Comparison of ENCODE assay signal across 15 cellular contexts in the genomic region with DNA sequence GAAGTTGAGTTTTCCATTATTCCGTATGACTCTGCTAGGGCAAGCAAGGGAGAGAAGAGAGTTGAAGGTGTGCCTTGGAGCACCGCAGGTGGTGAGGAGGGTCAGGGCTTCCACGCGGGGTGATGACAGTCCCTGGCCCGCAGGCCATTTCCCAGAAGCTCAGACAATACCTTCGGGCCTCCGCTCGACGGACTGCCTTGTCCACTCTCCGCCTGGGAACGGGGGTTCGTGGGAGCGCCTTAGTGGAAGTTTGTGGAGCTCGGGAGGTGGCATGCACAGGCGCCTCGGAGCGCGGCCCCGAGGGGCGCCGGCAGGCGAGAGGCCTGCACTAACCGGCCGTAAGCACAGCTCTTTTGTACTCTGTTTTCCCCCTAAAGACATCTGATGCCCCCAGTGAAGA.
DNase-seq lines count a peak whose midpoint lies in the region; ATAC-seq, FAIRE-seq and TF ChIP-seq lines count a peak whose summit lies in the region.
"Had no signal": no experiment of that assay in that cellular context is flagged by ENCODE, and none has a peak within 500 bp of the region (broad histone marks: within the 10 kb centered on the region; RNA-seq: fewer than 3 reads in every experiment).

No MANE protein-coding gene starts in this region.

- intact Hi-C loops in psoas muscle (cut with DNase I): no loop called here

- no peak overlapping the region for H3K18ac ChIP-seq in H1 (ENCODE audit: extremely low read depth, low read length)

- ATAC-seq in psoas muscle: no peak

- H3K4me3 Mint-ChIP-seq in CD8-positive, alpha-beta memory T cell: peak overlapping the region in 5 of 7 donors; percentile 40 to 73 (median 68)
- H3K4me3 Mint-ChIP-seq: H9 had no signal

- H2BK5ac ChIP-seq in H1 (ENCODE audit: low read depth, low read length): no peak overlapping the region

- no peaks in the 10 kb centered on the region for H3K79me2 ChIP-seq in ACC112 (ENCODE audit: control insufficient read depth, insufficient read depth, low read length, unreplicated experiment)
- H3K79me2 ChIP-seq in H1 (ENCODE audit: control insufficient read depth in 1 of 2, insufficient read depth in 2 of 2, low read length in 2 of 2): no peaks in the 10 kb centered on the region

- no peak overlapping the region for H2BK120ac ChIP-seq in H1 (replicated peaks; ENCODE audit: low read depth, low read length)

- H3K4me1 Mint-ChIP-seq in CD8-positive, alpha-beta memory T cell: peaks cover 2 to 8% (median 8%) of the 10 kb centered on the region in 3 donors
- H3K4me1 Mint-ChIP-seq: H9 had no signal

- TF ChIP-seq CTCF in H1 (IDR thresholded peaks at IDR 0.05; ENCODE audit: control extremely low read depth in 1 of 3, insufficient read depth in 1 of 3, low read depth in 1 of 3, low read length in 3 of 3) (no peak), psoas muscle (IDR thresholded peaks at IDR 0.05) (no peak)

- H2BK20ac ChIP-seq in H1 (ENCODE audit: low read length): no peak overlapping the region

- H2AK5ac ChIP-seq in H1 (ENCODE audit: low read depth, low read length): no peak overlapping the region

- no peaks in the 10 kb centered on the region for H4K20me1 ChIP-seq in H1 (replicated peaks in 1 of 2; ENCODE audit: control insufficient read depth in 1 of 2, insufficient read depth in 2 of 2, low read length in 2 of 2)

- H3K23ac ChIP-seq in H1 (ENCODE audit: insufficient read length): no peak overlapping the region

- TF ChIP-seq EP300 in H1 (IDR thresholded peaks at IDR 0.05; ENCODE audit: borderline replicate concordance in 1 of 2, low read depth in 2 of 2, low read length in 2 of 2): no peak

- peak overlapping the region; percentile 68; a peak in 3 of 4 replicates for H3K4me2 ChIP-seq in H1 (ENCODE audit: insufficient read depth in 1 of 2, low read depth in 2 of 2, low read length in 2 of 2)

- TF ChIP-seq RAD21 in H1 (IDR thresholded peaks at IDR 0.05 in 1 of 2, conservative IDR thresholded peaks at IDR 0.05 in 1 of 2; ENCODE audit: low read depth in 2 of 2, low read length in 2 of 2): no peak

- H2AFZ ChIP-seq in ACC112 (ENCODE audit: low read length, unreplicated experiment): peak overlapping the region; percentile 90
- peak overlapping the region; percentile 47; the same call in 1 of the 2 replicates for H2AFZ ChIP-seq in H1 (ENCODE audit: low read length)

- H2BK15ac ChIP-seq in H1 (ENCODE audit: low read length): no peak overlapping the region

- peak overlapping the region in 1 of 8 donors; percentile 93 for H3K27ac Mint-ChIP-seq in CD8-positive, alpha-beta memory T cell
- H3K27ac Mint-ChIP-seq: H9 had no signal

- CTCF ChIA-PET in CD8-positive, alpha-beta memory T cell (lab: Charles Lee): interaction anchor here (1.1 to 2.0 kb wide), 3 partner anchors 9 to 270 kb away, joined by 3 to 9 read pairs (median 8); no protein-coding TSS in a partner anchor
- CTCF ChIA-PET in H1 (lab: Charles Lee; ENCODE audit: partially characterized antibody): interaction anchor here (0.8 to 4.1 kb wide), 6 partner anchors 10 to 64 kb away, joined by 3 to 48 read pairs (median 4); no protein-coding TSS in a partner anchor

- TF ChIP-seq POLR2A in H1 (IDR thresholded peaks at IDR 0.05; ENCODE audit: control extremely low read depth in 1 of 2, low read depth in 2 of 2, low read length in 2 of 2): no peak

- H3K14ac ChIP-seq in H1 (ENCODE audit: insufficient read length): no peak overlapping the region

- H3K4me1 ChIP-seq in ACC112 (ENCODE audit: control insufficient read depth, insufficient read depth, low read length, unreplicated experiment) (peaks cover 9% of the 10 kb centered on the region), H1 (replicated peaks in 1 of 4; ENCODE audit: control insufficient read depth in 3 of 4, insufficient read depth in 4 of 4, low read length in 3 of 4) (peaks cover 0 to 5% (median under 1%) of the 10 kb centered on the region in 4 experiments; a peak in 1 of 7 replicates), psoas muscle (peaks cover 6% of the 10 kb centered on the region)
- H3K4me1 ChIP-seq in CD8-positive, alpha-beta memory T cell (ENCODE audit: insufficient read depth, low read length): no peaks in the 10 kb centered on the region

- H3K9me3 ChIP-seq in CD8-positive, alpha-beta memory T cell (ENCODE audit: low read length): no peaks in the 10 kb centered on the region
- H3K9me3 ChIP-seq in H1 (ENCODE audit: insufficient read depth in 2 of 2, low read depth in 1 of 2, low read length in 1 of 2) (peaks cover 0 to 7% of the 10 kb centered on the region in 2 experiments; a peak in 1 of 4 replicates), psoas muscle (no peaks in the 10 kb centered on the region)
- H3K9me3 ChIP-seq: gastroesophageal sphincter, neutrophil had no signal

- peaks cover 10 to 38% of the 10 kb centered on the region in 2 donors for H3K27me3 Mint-ChIP-seq in CD8-positive, alpha-beta memory T cell

- peak overlapping the region; percentile 87 for H3K4me3 ChIP-seq in ACC112 (ENCODE audit: low read depth, low read length)
- no peak overlapping the region for H3K4me3 ChIP-seq in CD8-positive, alpha-beta memory T cell (ENCODE audit: low read length)
- peak overlapping the region in 1 of 4 experiments; percentile 49; a peak in 3 of 8 replicates for H3K4me3 ChIP-seq in H1 (ENCODE audit: extremely low read depth in 1 of 4, insufficient read depth in 2 of 4, low read depth in 3 of 4, low read length in 4 of 4)
- H3K4me3 ChIP-seq in psoas muscle: peak overlapping the region; percentile 62

- H3K27me3 ChIP-seq in ACC112 (ENCODE audit: insufficient read depth, low read length) (no peaks in the 10 kb centered on the region), H1 (replicated peaks in 1 of 4; ENCODE audit: control insufficient read depth in 3 of 4, extremely low read depth in 1 of 4, insufficient read depth in 3 of 4, low read length in 3 of 4) (peaks cover 2 to 28% (median 23%) of the 10 kb centered on the region in 4 experiments), psoas muscle (ENCODE audit: insufficient read depth in 3 of 3, low read length in 2 of 3) (no peaks in the 10 kb centered on the region)
- peaks cover 7% of the 10 kb centered on the region for H3K27me3 ChIP-seq in CD8-positive, alpha-beta memory T cell (ENCODE audit: insufficient read depth, low read length, poor library complexity, severe bottlenecking)
- H3K27me3 ChIP-seq: gastroesophageal sphincter had no signal

- H4K91ac ChIP-seq in H1 (replicated peaks; ENCODE audit: insufficient read length, low read length): no peak overlapping the region

- H3K27ac ChIP-seq in ACC112 (ENCODE audit: low read depth, low read length) (no peak overlapping the region), H1 (ENCODE audit: low read depth, low read length) (no peak overlapping the region), psoas muscle (no peak overlapping the region)
- no peak overlapping the region for H3K27ac ChIP-seq in CD8-positive, alpha-beta memory T cell (ENCODE audit: low read depth, low read length)
- H3K27ac ChIP-seq: neutrophil had no signal

- H3K36me3 ChIP-seq in ACC112 (ENCODE audit: insufficient read depth, low read length) (no peaks in the 10 kb centered on the region), H1 (ENCODE audit: control insufficient read depth in 2 of 4, insufficient read depth in 4 of 4, low read length in 3 of 4) (no peaks in the 10 kb centered on the region; a peak in 1 of 8 replicates), psoas muscle (ENCODE audit: insufficient read depth in 1 of 2, low read depth in 1 of 2) (no peaks in the 10 kb centered on the region)
- H3K36me3 ChIP-seq in CD8-positive, alpha-beta memory T cell (ENCODE audit: insufficient read depth, low read length): no peaks in the 10 kb centered on the region
- H3K36me3 ChIP-seq: gastroesophageal sphincter, neutrophil had no signal

- no peaks in the 10 kb centered on the region for H3K79me1 ChIP-seq in H1 (ENCODE audit: low read depth, low read length)

- H3K9ac ChIP-seq in H1 (replicated peaks in 1 of 4; ENCODE audit: extremely low read depth in 1 of 4, low read depth in 3 of 4, low read length in 3 of 4): no peak overlapping the region

- no peaks in the 10 kb centered on the region for H3K36me3 Mint-ChIP-seq in CD8-positive, alpha-beta memory T cell

- POLR2A ChIA-PET in CD8-positive, alpha-beta memory T cell (lab: Charles Lee): no interaction called here
- POLR2A ChIA-PET in H1 (lab: Charles Lee; ENCODE audit: partially characterized antibody): interaction anchor here (0.6 to 2.1 kb wide), 8 partner anchors 8 to 748 kb away, joined by 3 to 9 read pairs (median 4); a partner anchor contains a TSS

- no peak overlapping the region for H2BK12ac ChIP-seq in H1 (ENCODE audit: low read depth, low read length)

- no peak overlapping the region for H4K8ac ChIP-seq in H1 (ENCODE audit: extremely low read depth, insufficient read depth, low read length)

- peaks cover 0 to 3% (median 0%) of the 10 kb centered on the region in 5 donors for H3K9me3 Mint-ChIP-seq in CD8-positive, alpha-beta memory T cell
- H3K9me3 Mint-ChIP-seq: H9 had no signal

- H4K5ac ChIP-seq in H1 (ENCODE audit: insufficient read length, low read depth, low read length): no peak overlapping the region

- H3K4ac ChIP-seq in H1 (replicated peaks; ENCODE audit: insufficient read length, low read depth, low read length): no peak overlapping the region

- no peak for DNase-seq in CD8-positive, alpha-beta memory T cell
- peak in 1 of 2 experiments; percentile 52 for DNase-seq in H1 (ENCODE audit: low read depth in 1 of 2, low spot score in 2 of 2)
- DNase-seq in psoas muscle: no peak
- no peak for DNase-seq in epidermal melanocyte (ENCODE audit: insufficient read length, low spot score)
- DNase-seq in stimulated activated CD4-positive, alpha-beta T cell treated with anti-CD3 and anti-CD28 coated beads, Interleukin-4, amount 100 ng/mL, for 1 hour: no peak
- DNase-seq in NCI-H2107 (lab: John Stamatoyannopoulos, UW): no peak
- no peak for DNase-seq in retina
- DNase-seq: cortex of kidney, GDM1, NCI-H2171 treated with DMSO at 0.1 percent for 48 hours had no signal

- no peak for FAIRE-seq in H1 (lab: Jason Lieb, UNC)
- FAIRE-seq: GM18507 had no signal

- 94% methylated on average over 24 of the region's 24 CpGs; no CpG with 5 or more reads in 1 of the 2 experiments for WGBS in H1 (ENCODE audit: extremely low coverage in 1 of 2, insufficient coverage in 1 of 2, insufficient read length in 1 of 2, insufficient replicate concordance in 2 of 2, low coverage in 1 of 2, low lambda C conversion rate in 2 of 2, missing lambda C conversion rate in 1 of 2), 2 experiments
- WGBS in psoas muscle, 3 donors: 85 to 92% (median 86%) methylated on average over 24 of the region's 24 CpGs

- H3K56ac ChIP-seq in H1 (replicated peaks; ENCODE audit: insufficient read length, low read depth, low read length): no peak overlapping the region

- no peaks in the 10 kb centered on the region for H3K23me2 ChIP-seq in H1 (ENCODE audit: low read depth, low read length)

TF ChIP-seq in H1, 55 proteins besides CTCF, POLR2A, EP300 and RAD21 (continues in another document):
- no peak for TF ChIP-seq RFX5 (IDR thresholded peaks at IDR 0.05; ENCODE audit: borderline replicate concordance, low read depth, low read length)
- no peak for TF ChIP-seq POLR2AphosphoS5 (IDR thresholded peaks at IDR 0.05; ENCODE audit: low read depth, low read length)
- TF ChIP-seq CHD1 (IDR thresholded peaks at IDR 0.05; ENCODE audit: low read depth, low read length): no peak
- no peak for TF ChIP-seq SAP30 (IDR thresholded peaks at IDR 0.05; ENCODE audit: insufficient read depth, insufficient replicate concordance, low read length)
